In genomic region chr10:102227050-102227449, GRCh38 we compare ENCODE assay signal across 11 cellular contexts. TPM values are rescaled to one million over a fixed set of nuclear protein-coding genes. Genes with fewer than 3 reads are reported as not detected.
DNase-seq lines count a peak whose midpoint lies in the region; ATAC-seq and TF ChIP-seq lines count a peak whose summit lies in the region.
"Had no signal": no experiment of that assay in that cellular context is flagged by ENCODE, and none has a peak within 500 bp of the region (broad histone marks: within the 10 kb centered on the region; RNA-seq: fewer than 3 reads in every experiment).

No MANE protein-coding gene starts in this region.

- H3K27me3 ChIP-seq in skeletal muscle satellite cell (ENCODE audit: control insufficient read depth, insufficient read depth, low read length), result peaks cover 6% of the 10 kb centered on the region
- H3K27me3 ChIP-seq in foreskin keratinocyte, result peaks cover 33% of the 10 kb centered on the region

- peak overlapping the region; percentile 78 for H3K4me2 ChIP-seq in skeletal muscle satellite cell (ENCODE audit: low read length)

- no peak overlapping the region for H3K9ac ChIP-seq in skeletal muscle satellite cell (ENCODE audit: low read depth, low read length)

- TF ChIP-seq CTCF in epithelial cell of esophagus (IDR thresholded peaks at IDR 0.05; ENCODE audit: insufficient read depth, low read depth, low read length, missing control alignments) (no peak), foreskin keratinocyte (conservative IDR thresholded peaks at IDR 0.05) (no peak)

- H3K4me3 ChIP-seq in epithelial cell of esophagus (ENCODE audit: low read length) (no peak overlapping the region), skeletal muscle satellite cell (ENCODE audit: low read length) (peak overlapping the region; percentile 56)

- H3K36me3 ChIP-seq in skeletal muscle satellite cell (ENCODE audit: insufficient read depth, low read length), result no peaks in the 10 kb centered on the region
- H3K36me3 ChIP-seq: ascending aorta had no signal

- ATAC-seq in foreskin keratinocyte, result no peak
- ATAC-seq: PC-3 had no signal

- H3K27ac ChIP-seq in foreskin keratinocyte, result no peak overlapping the region
- H3K27ac ChIP-seq: ascending aorta had no signal

- DNase-seq in GM04503 (ENCODE audit: low read depth) (peak; percentile 86), NOMO-1 treated with dmso at 0.1 percent for 144 hours (lab: John Stamatoyannopoulos, UW; ENCODE audit: unreplicated experiment) (peak; percentile 90), epithelial cell of esophagus (ENCODE audit: low read depth) (peak; percentile 82), LoVo (ENCODE audit: low spot score) (no peak), foreskin keratinocyte (no peak), hepatic stellate cell (ENCODE audit: low spot score) (no peak)
- DNase-seq: activated CD8-positive, alpha-beta memory T cell treated with anti-CD3 and anti-CD28 coated beads, Interleukin-2, amount 50 U/mL, for 48 hours; PC-3 had no signal

- peaks cover 37% of the 10 kb centered on the region for H3K4me1 ChIP-seq in skeletal muscle satellite cell (ENCODE audit: control insufficient read depth, insufficient read depth, low read length)
- H3K4me1 ChIP-seq in foreskin keratinocyte, result no peaks in the 10 kb centered on the region

- H3K9me3 ChIP-seq in skeletal muscle satellite cell (replicated peaks; ENCODE audit: low read length), result no peaks in the 10 kb centered on the region
- H3K9me3 ChIP-seq: ascending aorta had no signal

RNA-seq across cellular contexts. Expression of gene ELOVL3, which starts 1.0 kb away (rescaled TPM):
- total RNA-seq in skeletal muscle satellite cell (2012; rRNA removed), result 0.76 and 0.87 TPM in 2 replicates
- total RNA-seq in foreskin keratinocyte, result 0.21 and 0.31 TPM in 2 replicates
- 0.28 and 0.31 TPM in 2 replicates for polyA plus RNA-seq in foreskin keratinocyte
- total RNA-seq: ascending aorta, temporal lobe had no signal

RNA-seq across cellular contexts. Expression of gene PITX3, which starts 14.3 kb away (rescaled TPM):
- total RNA-seq in skeletal muscle satellite cell (2012; rRNA removed), result 0.25 and 0.87 TPM in 2 replicates
- not detected in 2 replicates for total RNA-seq in foreskin keratinocyte
- 0.03 TPM in 1 of 2 replicates, not detected in the other for polyA plus RNA-seq in foreskin keratinocyte
- total RNA-seq: ascending aorta, PC-3, temporal lobe had no signal

RNA-seq across cellular contexts. Expression of gene GBF1, which starts 18.3 kb away (rescaled TPM):
- total RNA-seq in skeletal muscle satellite cell (2012; rRNA removed), result 36.9 and 39.0 TPM in 2 replicates
- total RNA-seq in foreskin keratinocyte, result 39.9 and 44.2 TPM in 2 replicates
- 15.0 and 15.4 TPM in 2 replicates for polyA plus RNA-seq in foreskin keratinocyte

Comparison
In these comparisons a context has a peak if more than half of its experiments do, and no peak if none do; other contexts are left out.
1. DNase-seq: peak in GM04503 (single experiment), NOMO-1 treated with dmso at 0.1 percent for 144 hours (single experiment) and epithelial cell of esophagus (single experiment); none in LoVo (single experiment), foreskin keratinocyte (0 of 2) and hepatic stellate cell (single experiment).